In the genomic region with DNA sequence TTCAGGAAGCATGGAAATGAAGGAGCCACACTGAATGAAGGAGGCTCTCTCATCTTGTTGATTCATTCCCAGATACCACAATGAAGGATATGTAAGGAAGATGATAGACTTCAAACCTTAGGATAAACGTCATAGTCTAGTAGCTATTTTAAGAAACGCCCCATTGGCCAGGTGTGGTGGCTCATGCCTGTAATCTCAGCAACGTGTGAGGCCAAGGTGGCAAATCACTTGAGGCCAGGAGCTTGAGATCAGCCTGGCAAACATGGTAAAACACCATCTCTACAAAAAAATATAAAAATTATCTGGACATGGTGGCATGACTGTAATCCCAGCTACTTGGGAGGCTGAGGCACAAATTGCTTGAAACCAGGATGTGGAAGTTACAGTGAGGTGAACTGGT, we compare ENCODE assay signal across 2 cellular contexts.
A peak's percentile ranks its signal among the peaks of the same experiment; 100 is the strongest.
TF ChIP-seq lines count a peak whose summit lies in the region.

No MANE protein-coding gene starts in this region.

TF ChIP-seq in HEK293, 187 proteins besides CTCF, POLR2A, EP300 and RAD21:
- TF ChIP-seq SETDB1 (IDR thresholded peaks at IDR 0.05; ENCODE audit: insufficient read length, low read length) = peak; percentile 1
- no peak for TF ChIP-seq ZNF223 (tag by site-specific recombination; IDR thresholded peaks at IDR 0.05)

TF ChIP-seq in K562, 482 proteins besides CTCF, POLR2A, EP300 and RAD21:
- no peak for TF ChIP-seq MEIS2 (IDR thresholded peaks at IDR 0.05; ENCODE audit: partially characterized antibody)
- TF ChIP-seq, protein P1, sequence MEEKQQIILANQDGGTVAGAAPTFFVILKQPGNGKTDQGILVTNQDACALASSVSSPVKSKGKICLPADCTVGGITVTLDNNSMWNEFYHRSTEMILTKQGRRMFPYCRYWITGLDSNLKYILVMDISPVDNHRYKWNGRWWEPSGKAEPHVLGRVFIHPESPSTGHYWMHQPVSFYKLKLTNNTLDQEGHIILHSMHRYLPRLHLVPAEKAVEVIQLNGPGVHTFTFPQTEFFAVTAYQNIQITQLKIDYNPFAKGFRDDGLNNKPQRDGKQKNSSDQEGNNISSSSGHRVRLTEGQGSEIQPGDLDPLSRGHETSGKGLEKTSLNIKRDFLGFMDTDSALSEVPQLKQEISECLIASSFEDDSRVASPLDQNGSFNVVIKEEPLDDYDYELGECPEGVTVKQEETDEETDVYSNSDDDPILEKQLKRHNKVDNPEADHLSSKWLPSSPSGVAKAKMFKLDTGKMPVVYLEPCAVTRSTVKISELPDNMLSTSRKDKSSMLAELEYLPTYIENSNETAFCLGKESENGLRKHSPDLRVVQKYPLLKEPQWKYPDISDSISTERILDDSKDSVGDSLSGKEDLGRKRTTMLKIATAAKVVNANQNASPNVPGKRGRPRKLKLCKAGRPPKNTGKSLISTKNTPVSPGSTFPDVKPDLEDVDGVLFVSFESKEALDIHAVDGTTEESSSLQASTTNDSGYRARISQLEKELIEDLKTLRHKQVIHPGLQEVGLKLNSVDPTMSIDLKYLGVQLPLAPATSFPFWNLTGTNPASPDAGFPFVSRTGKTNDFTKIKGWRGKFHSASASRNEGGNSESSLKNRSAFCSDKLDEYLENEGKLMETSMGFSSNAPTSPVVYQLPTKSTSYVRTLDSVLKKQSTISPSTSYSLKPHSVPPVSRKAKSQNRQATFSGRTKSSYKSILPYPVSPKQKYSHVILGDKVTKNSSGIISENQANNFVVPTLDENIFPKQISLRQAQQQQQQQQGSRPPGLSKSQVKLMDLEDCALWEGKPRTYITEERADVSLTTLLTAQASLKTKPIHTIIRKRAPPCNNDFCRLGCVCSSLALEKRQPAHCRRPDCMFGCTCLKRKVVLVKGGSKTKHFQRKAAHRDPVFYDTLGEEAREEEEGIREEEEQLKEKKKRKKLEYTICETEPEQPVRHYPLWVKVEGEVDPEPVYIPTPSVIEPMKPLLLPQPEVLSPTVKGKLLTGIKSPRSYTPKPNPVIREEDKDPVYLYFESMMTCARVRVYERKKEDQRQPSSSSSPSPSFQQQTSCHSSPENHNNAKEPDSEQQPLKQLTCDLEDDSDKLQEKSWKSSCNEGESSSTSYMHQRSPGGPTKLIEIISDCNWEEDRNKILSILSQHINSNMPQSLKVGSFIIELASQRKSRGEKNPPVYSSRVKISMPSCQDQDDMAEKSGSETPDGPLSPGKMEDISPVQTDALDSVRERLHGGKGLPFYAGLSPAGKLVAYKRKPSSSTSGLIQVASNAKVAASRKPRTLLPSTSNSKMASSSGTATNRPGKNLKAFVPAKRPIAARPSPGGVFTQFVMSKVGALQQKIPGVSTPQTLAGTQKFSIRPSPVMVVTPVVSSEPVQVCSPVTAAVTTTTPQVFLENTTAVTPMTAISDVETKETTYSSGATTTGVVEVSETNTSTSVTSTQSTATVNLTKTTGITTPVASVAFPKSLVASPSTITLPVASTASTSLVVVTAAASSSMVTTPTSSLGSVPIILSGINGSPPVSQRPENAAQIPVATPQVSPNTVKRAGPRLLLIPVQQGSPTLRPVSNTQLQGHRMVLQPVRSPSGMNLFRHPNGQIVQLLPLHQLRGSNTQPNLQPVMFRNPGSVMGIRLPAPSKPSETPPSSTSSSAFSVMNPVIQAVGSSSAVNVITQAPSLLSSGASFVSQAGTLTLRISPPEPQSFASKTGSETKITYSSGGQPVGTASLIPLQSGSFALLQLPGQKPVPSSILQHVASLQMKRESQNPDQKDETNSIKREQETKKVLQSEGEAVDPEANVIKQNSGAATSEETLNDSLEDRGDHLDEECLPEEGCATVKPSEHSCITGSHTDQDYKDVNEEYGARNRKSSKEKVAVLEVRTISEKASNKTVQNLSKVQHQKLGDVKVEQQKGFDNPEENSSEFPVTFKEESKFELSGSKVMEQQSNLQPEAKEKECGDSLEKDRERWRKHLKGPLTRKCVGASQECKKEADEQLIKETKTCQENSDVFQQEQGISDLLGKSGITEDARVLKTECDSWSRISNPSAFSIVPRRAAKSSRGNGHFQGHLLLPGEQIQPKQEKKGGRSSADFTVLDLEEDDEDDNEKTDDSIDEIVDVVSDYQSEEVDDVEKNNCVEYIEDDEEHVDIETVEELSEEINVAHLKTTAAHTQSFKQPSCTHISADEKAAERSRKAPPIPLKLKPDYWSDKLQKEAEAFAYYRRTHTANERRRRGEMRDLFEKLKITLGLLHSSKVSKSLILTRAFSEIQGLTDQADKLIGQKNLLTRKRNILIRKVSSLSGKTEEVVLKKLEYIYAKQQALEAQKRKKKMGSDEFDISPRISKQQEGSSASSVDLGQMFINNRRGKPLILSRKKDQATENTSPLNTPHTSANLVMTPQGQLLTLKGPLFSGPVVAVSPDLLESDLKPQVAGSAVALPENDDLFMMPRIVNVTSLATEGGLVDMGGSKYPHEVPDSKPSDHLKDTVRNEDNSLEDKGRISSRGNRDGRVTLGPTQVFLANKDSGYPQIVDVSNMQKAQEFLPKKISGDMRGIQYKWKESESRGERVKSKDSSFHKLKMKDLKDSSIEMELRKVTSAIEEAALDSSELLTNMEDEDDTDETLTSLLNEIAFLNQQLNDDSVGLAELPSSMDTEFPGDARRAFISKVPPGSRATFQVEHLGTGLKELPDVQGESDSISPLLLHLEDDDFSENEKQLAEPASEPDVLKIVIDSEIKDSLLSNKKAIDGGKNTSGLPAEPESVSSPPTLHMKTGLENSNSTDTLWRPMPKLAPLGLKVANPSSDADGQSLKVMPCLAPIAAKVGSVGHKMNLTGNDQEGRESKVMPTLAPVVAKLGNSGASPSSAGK (IDR thresholded peaks at IDR 0.05) = peak; percentile 46; the same call in 1 of the 2 replicates
- peak; percentile 58 for TF ChIP-seq L3MBTL2 (IDR thresholded peaks at IDR 0.05)
- TF ChIP-seq FOXA1 (IDR thresholded peaks at IDR 0.05; ENCODE audit: borderline replicate concordance) = no peak
- TF ChIP-seq, protein P2, sequence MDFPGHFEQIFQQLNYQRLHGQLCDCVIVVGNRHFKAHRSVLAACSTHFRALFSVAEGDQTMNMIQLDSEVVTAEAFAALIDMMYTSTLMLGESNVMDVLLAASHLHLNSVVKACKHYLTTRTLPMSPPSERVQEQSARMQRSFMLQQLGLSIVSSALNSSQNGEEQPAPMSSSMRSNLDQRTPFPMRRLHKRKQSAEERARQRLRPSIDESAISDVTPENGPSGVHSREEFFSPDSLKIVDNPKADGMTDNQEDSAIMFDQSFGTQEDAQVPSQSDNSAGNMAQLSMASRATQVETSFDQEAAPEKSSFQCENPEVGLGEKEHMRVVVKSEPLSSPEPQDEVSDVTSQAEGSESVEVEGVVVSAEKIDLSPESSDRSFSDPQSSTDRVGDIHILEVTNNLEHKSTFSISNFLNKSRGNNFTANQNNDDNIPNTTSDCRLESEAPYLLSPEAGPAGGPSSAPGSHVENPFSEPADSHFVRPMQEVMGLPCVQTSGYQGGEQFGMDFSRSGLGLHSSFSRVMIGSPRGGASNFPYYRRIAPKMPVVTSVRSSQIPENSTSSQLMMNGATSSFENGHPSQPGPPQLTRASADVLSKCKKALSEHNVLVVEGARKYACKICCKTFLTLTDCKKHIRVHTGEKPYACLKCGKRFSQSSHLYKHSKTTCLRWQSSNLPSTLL (IDR thresholded peaks at IDR 0.05) = no peak
- TF ChIP-seq, protein P3, sequence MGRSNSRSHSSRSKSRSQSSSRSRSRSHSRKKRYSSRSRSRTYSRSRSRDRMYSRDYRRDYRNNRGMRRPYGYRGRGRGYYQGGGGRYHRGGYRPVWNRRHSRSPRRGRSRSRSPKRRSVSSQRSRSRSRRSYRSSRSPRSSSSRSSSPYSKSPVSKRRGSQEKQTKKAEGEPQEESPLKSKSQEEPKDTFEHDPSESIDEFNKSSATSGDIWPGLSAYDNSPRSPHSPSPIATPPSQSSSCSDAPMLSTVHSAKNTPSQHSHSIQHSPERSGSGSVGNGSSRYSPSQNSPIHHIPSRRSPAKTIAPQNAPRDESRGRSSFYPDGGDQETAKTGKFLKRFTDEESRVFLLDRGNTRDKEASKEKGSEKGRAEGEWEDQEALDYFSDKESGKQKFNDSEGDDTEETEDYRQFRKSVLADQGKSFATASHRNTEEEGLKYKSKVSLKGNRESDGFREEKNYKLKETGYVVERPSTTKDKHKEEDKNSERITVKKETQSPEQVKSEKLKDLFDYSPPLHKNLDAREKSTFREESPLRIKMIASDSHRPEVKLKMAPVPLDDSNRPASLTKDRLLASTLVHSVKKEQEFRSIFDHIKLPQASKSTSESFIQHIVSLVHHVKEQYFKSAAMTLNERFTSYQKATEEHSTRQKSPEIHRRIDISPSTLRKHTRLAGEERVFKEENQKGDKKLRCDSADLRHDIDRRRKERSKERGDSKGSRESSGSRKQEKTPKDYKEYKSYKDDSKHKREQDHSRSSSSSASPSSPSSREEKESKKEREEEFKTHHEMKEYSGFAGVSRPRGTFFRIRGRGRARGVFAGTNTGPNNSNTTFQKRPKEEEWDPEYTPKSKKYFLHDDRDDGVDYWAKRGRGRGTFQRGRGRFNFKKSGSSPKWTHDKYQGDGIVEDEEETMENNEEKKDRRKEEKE (IDR thresholded peaks at IDR 0.05; ENCODE audit: borderline replicate concordance in 1 of 2, control insufficient read depth in 1 of 2, low read depth in 2 of 2, low read length in 1 of 2) = no peak
- TF ChIP-seq NR4A1 (CRISPR knock-in tag; IDR thresholded peaks at IDR 0.05) = no peak
- TF ChIP-seq NR4A1 (tag; IDR thresholded peaks at IDR 0.05) = no peak
- TF ChIP-seq ILK (tag; IDR thresholded peaks at IDR 0.05; ENCODE audit: borderline replicate concordance, low read depth) = no peak
- TF ChIP-seq ZNF507 (tag; conservative IDR thresholded peaks at IDR 0.05) = no peak
- TF ChIP-seq GATA2 (CRISPR knock-in tag; IDR thresholded peaks at IDR 0.05) = no peak
- no peak for TF ChIP-seq BRF1 (IDR thresholded peaks at IDR 0.05; ENCODE audit: borderline replicate concordance, extremely low read depth, insufficient read length)
- peak in 1 of 2 experiments; percentile 51 for TF ChIP-seq E2F6 (IDR thresholded peaks at IDR 0.05; ENCODE audit: borderline replicate concordance in 1 of 2, extremely low read depth in 1 of 2, insufficient read depth in 1 of 2, insufficient read length in 1 of 2, low read depth in 1 of 2, low read length in 1 of 2, poor library complexity in 1 of 2, severe bottlenecking in 1 of 2)
- TF ChIP-seq ZBTB7A (IDR thresholded peaks at IDR 0.05; ENCODE audit: borderline replicate concordance, control insufficient read depth, low read depth, low read length) = no peak
- TF ChIP-seq CREB3L1 (IDR thresholded peaks at IDR 0.05; ENCODE audit: borderline replicate concordance, low read depth) = no peak
- no peak for TF ChIP-seq FOXK1 (CRISPR knock-in tag; IDR thresholded peaks at IDR 0.05; ENCODE audit: borderline replicate concordance)
- no peak for TF ChIP-seq POLR2AphosphoS2 (IDR thresholded peaks at IDR 0.05; ENCODE audit: low read length)
- no peak for TF ChIP-seq HMG20B (CRISPR knock-in tag; IDR thresholded peaks at IDR 0.05)
- no peak for TF ChIP-seq HNRNPLL (IDR thresholded peaks at IDR 0.05; ENCODE audit: low read depth, low read length, poor library complexity, severe bottlenecking)
- no peak for TF ChIP-seq MAFG (tag; conservative IDR thresholded peaks at IDR 0.05)
- TF ChIP-seq, protein P4, sequence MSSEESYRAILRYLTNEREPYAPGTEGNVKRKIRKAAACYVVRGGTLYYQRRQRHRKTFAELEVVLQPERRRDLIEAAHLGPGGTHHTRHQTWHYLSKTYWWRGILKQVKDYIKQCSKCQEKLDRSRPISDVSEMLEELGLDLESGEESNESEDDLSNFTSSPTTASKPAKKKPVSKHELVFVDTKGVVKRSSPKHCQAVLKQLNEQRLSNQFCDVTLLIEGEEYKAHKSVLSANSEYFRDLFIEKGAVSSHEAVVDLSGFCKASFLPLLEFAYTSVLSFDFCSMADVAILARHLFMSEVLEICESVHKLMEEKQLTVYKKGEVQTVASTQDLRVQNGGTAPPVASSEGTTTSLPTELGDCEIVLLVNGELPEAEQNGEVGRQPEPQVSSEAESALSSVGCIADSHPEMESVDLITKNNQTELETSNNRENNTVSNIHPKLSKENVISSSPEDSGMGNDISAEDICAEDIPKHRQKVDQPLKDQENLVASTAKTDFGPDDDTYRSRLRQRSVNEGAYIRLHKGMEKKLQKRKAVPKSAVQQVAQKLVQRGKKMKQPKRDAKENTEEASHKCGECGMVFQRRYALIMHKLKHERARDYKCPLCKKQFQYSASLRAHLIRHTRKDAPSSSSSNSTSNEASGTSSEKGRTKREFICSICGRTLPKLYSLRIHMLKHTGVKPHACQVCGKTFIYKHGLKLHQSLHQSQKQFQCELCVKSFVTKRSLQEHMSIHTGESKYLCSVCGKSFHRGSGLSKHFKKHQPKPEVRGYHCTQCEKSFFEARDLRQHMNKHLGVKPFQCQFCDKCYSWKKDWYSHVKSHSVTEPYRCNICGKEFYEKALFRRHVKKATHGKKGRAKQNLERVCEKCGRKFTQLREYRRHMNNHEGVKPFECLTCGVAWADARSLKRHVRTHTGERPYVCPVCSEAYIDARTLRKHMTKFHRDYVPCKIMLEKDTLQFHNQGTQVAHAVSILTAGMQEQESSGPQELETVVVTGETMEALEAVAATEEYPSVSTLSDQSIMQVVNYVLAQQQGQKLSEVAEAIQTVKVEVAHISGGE (CRISPR knock-in tag; IDR thresholded peaks at IDR 0.05) = no peak
- TF ChIP-seq TAL1 (IDR thresholded peaks at IDR 0.05) = no peak
- TF ChIP-seq, protein P5, sequence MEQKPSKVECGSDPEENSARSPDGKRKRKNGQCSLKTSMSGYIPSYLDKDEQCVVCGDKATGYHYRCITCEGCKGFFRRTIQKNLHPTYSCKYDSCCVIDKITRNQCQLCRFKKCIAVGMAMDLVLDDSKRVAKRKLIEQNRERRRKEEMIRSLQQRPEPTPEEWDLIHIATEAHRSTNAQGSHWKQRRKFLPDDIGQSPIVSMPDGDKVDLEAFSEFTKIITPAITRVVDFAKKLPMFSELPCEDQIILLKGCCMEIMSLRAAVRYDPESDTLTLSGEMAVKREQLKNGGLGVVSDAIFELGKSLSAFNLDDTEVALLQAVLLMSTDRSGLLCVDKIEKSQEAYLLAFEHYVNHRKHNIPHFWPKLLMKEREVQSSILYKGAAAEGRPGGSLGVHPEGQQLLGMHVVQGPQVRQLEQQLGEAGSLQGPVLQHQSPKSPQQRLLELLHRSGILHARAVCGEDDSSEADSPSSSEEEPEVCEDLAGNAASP (IDR thresholded peaks at IDR 0.05) = no peak
- no peak for TF ChIP-seq ZNF589 (CRISPR knock-in tag; IDR thresholded peaks at IDR 0.05; ENCODE audit: low read depth)
TF ChIP-seq in K562: peak in this region for 3.
